8 cellular contexts compared by ENCODE assay signal in genomic region chr6:27251672-27252251, GRCh38. TPM values are rescaled to one million over a fixed set of nuclear protein-coding genes. Genes with fewer than 3 reads are reported as not detected.
A peak's percentile ranks its signal among the peaks of the same experiment; 100 is the strongest.
DNase-seq lines count a peak whose midpoint lies in the region; ATAC-seq and TF ChIP-seq lines count a peak whose summit lies in the region.

No MANE protein-coding gene starts in this region.

- POLR2A ChIA-PET in PC-9 (lab: Charles Lee; ENCODE audit: unreplicated experiment) = interaction anchor here (0.6 to 0.8 kb wide), 6 partner anchors 30 to 1220 kb away, joined by 3 to 8 read pairs (median 4); a partner anchor contains a TSS

- no peaks in the 10 kb centered on the region for H3K9me3 ChIP-seq in PC-9 (ENCODE audit: insufficient read depth, low read depth)
- no peaks in the 10 kb centered on the region for H3K9me3 ChIP-seq in aorta (ENCODE audit: control insufficient read depth, low read length)

- CTCF ChIA-PET in PC-9 (lab: Charles Lee) = interaction anchor here (0.5 to 1.1 kb wide), 5 partner anchors 16 to 251 kb away, joined by 3 to 4 read pairs (median 3); partner anchors contain the start of gene POM121L2

- intact Hi-C loops in PC-9 (cut with micrococcal nuclease; ENCODE audit: unreplicated experiment) = loop anchor here (2.0 kb wide), 1 partner anchor 15 kb away; no protein-coding TSS in a partner anchor
- intact Hi-C loops in activated T-helper 2 cell treated with anti-CD3 and anti-CD28 coated beads, Interferon-gamma antibody, Interleukin-2, Interleukin-4, amounts not matched to agents 10 μg/mL and 5 μg/mL and 100 μg/mL, durations not matched to agents 14 hours and 24 hours and 36 hours (cut with micrococcal nuclease) = loop anchor here (2.0 kb wide), 1 partner anchor 63 kb away; no protein-coding TSS in a partner anchor
- intact Hi-C loops in aorta (cut with DNase I) = no loop called here

- no TSS peak for BruUV-seq in PC-9 (replicated peaks; lab: Mats Ljungman, UMichigan)

- H3K4me2 ChIP-seq in PC-9 = peak overlapping the region; percentile 78

- H3K27ac ChIP-seq in PC-9 (peak overlapping the region; percentile 65), aorta (ENCODE audit: low read depth in 1 of 2, low read length in 2 of 2) (no peak overlapping the region)

- H3K4me1 ChIP-seq in PC-9 (replicated peaks; ENCODE audit: insufficient read depth) (peaks cover 11% of the 10 kb centered on the region), aorta (ENCODE audit: control insufficient read depth in 1 of 2, insufficient read depth in 2 of 2, low read length in 2 of 2) (no peaks in the 10 kb centered on the region)

- H4K20me1 ChIP-seq in PC-9 (ENCODE audit: insufficient read depth) = no peaks in the 10 kb centered on the region

- H3K4me3 ChIP-seq in PC-9 (peak overlapping the region; percentile 84), aorta (ENCODE audit: low read length in 2 of 2) (peak overlapping the region; percentile 32 to 44)

- H3K4me3 Mint-ChIP-seq in activated T-helper 2 cell treated with anti-CD3 and anti-CD28 coated beads, Interferon-gamma antibody, Interleukin-2, Interleukin-4, amounts not matched to agents 10 μg/mL and 5 μg/mL and 100 μg/mL, durations not matched to agents 14 hours and 24 hours and 36 hours (ENCODE audit: low read depth) = peak overlapping the region; percentile 90
- H3K4me3 Mint-ChIP-seq in progenitor cell of endocrine pancreas (ENCODE audit: low read depth) = peak overlapping the region; percentile 97

- TF ChIP-seq CTCF in PC-9 (conservative IDR thresholded peaks at IDR 0.05) = peak; percentile 69; the same call in 1 of the 2 replicates
- peak; percentile 72 for TF ChIP-seq CTCF in progenitor cell of endocrine pancreas (IDR thresholded peaks at IDR 0.05; ENCODE audit: unreplicated experiment)

- H3K4me1 Mint-ChIP-seq in activated T-helper 2 cell treated with anti-CD3 and anti-CD28 coated beads, Interferon-gamma antibody, Interleukin-2, Interleukin-4, amounts not matched to agents 10 μg/mL and 5 μg/mL and 100 μg/mL, durations not matched to agents 14 hours and 24 hours and 36 hours (ENCODE audit: low read depth) = peaks cover 3% of the 10 kb centered on the region
- no peaks in the 10 kb centered on the region for H3K4me1 Mint-ChIP-seq in progenitor cell of endocrine pancreas (ENCODE audit: low read depth)

- no peaks in the 10 kb centered on the region for H3K36me3 Mint-ChIP-seq in activated T-helper 2 cell treated with anti-CD3 and anti-CD28 coated beads, Interferon-gamma antibody, Interleukin-2, Interleukin-4, amounts not matched to agents 10 μg/mL and 5 μg/mL and 100 μg/mL, durations not matched to agents 14 hours and 24 hours and 36 hours (ENCODE audit: low read depth)
- H3K36me3 Mint-ChIP-seq in progenitor cell of endocrine pancreas (ENCODE audit: insufficient read depth) = peaks cover 7% of the 10 kb centered on the region

- DNase-seq in COR-L47 (lab: John Stamatoyannopoulos, UW) (peak; percentile 26), PC-9 (peak; percentile 86 to 93), foreskin melanocyte (peak; percentile 15), progenitor cell of endocrine pancreas (ENCODE audit: low spot score, unreplicated experiment) (peak; percentile 89), aorta (peak; percentile 59 to 79)
- peak; percentile 73 for DNase-seq in activated T-helper 2 cell treated with anti-CD3 and anti-CD28 coated beads, Interferon-gamma antibody, Interleukin-2, Interleukin-4, amounts not matched to agents 10 μg/mL and 5 μg/mL and 100 μg/mL, durations not matched to agents 14 hours and 24 hours and 36 hours (ENCODE audit: low spot score)

- peaks cover 4% of the 10 kb centered on the region; the same call in 1 of the 2 replicates for H3F3A ChIP-seq in PC-9 (ENCODE audit: insufficient read depth, low read depth)

- no peaks in the 10 kb centered on the region for H3K9me2 ChIP-seq in PC-9 (ENCODE audit: insufficient read depth)

- H3K79me2 ChIP-seq in PC-9 (ENCODE audit: low read depth) = no peaks in the 10 kb centered on the region

- H3K27me3 Mint-ChIP-seq in activated T-helper 2 cell treated with anti-CD3 and anti-CD28 coated beads, Interferon-gamma antibody, Interleukin-2, Interleukin-4, amounts not matched to agents 10 μg/mL and 5 μg/mL and 100 μg/mL, durations not matched to agents 14 hours and 24 hours and 36 hours (ENCODE audit: low read depth) = peaks cover 58% of the 10 kb centered on the region
- H3K27me3 Mint-ChIP-seq in progenitor cell of endocrine pancreas = peaks cover 13% of the 10 kb centered on the region

- no peaks in the 10 kb centered on the region for H3K36me3 ChIP-seq in PC-9 (ENCODE audit: low read depth)
- no peaks in the 10 kb centered on the region for H3K36me3 ChIP-seq in aorta (ENCODE audit: control insufficient read depth in 1 of 2, insufficient read depth in 2 of 2, low read length in 1 of 2)

- no peaks in the 10 kb centered on the region for H3K9me3 Mint-ChIP-seq in activated T-helper 2 cell treated with anti-CD3 and anti-CD28 coated beads, Interferon-gamma antibody, Interleukin-2, Interleukin-4, amounts not matched to agents 10 μg/mL and 5 μg/mL and 100 μg/mL, durations not matched to agents 14 hours and 24 hours and 36 hours
- no peaks in the 10 kb centered on the region for H3K9me3 Mint-ChIP-seq in progenitor cell of endocrine pancreas (ENCODE audit: low read depth)

- H3K27ac Mint-ChIP-seq in activated T-helper 2 cell treated with anti-CD3 and anti-CD28 coated beads, Interferon-gamma antibody, Interleukin-2, Interleukin-4, amounts not matched to agents 10 μg/mL and 5 μg/mL and 100 μg/mL, durations not matched to agents 14 hours and 24 hours and 36 hours = no peak overlapping the region
- H3K27ac Mint-ChIP-seq in progenitor cell of endocrine pancreas = peak overlapping the region; percentile 98

- 4 to 5% methylated on average over 43 to 44 of the region's 44 CpGs for WGBS in aorta, 2 donors

- peak overlapping the region; percentile 79 for H2AFZ ChIP-seq in PC-9

- no peaks in the 10 kb centered on the region for H3K27me3 ChIP-seq in PC-9 (ENCODE audit: insufficient read depth, low read depth)
- H3K27me3 ChIP-seq in aorta (ENCODE audit: control insufficient read depth in 1 of 2, insufficient read depth in 2 of 2, low read length in 1 of 2) = no peaks in the 10 kb centered on the region

- ATAC-seq in GM19455 (IDR thresholded peaks at IDR 0.05; ENCODE audit: unreplicated experiment) (peak; percentile 79), HG03571 (IDR thresholded peaks at IDR 0.05; ENCODE audit: unreplicated experiment) (peak; percentile 77), aorta (ENCODE audit: low FRiP score) (peak; percentile 54)

RNA-seq across cellular contexts. Expression of gene PRSS16, which starts 4.3 kb away (rescaled TPM):
- 32.3 and 32.5 TPM in 2 replicates for total RNA-seq in PC-9 (2021)
- total RNA-seq in activated T-helper 2 cell treated with anti-CD3 and anti-CD28 coated beads, Interferon-gamma antibody, Interleukin-2, Interleukin-4, amounts not matched to agents 10 μg/mL and 5 μg/mL and 100 μg/mL, durations not matched to agents 14 hours and 24 hours and 36 hours = 0.55 and 0.57 TPM in 2 replicates
- 28.2 and 29.8 TPM in 2 replicates for total RNA-seq in progenitor cell of endocrine pancreas
- under 1 TPM in 1 of 2 donors, not detected in 1; 0.75 TPM for total RNA-seq in aorta
- polyA plus RNA-seq in aorta = 1 to 10 TPM in 1 of 2 donors, not detected in 1; 1.1 TPM

Comparison
In these comparisons a context has a peak if more than half of its experiments do, and no peak if none do; other contexts are left out.
1. DNase-seq: peak in every context shown above with its lines; median percentile 90 in PC-9; 89 in progenitor cell of endocrine pancreas; 73 in activated T-helper 2 cell treated with anti-CD3 and anti-CD28 coated beads, Interferon-gamma antibody, Interleukin-2, Interleukin-4, amounts not matched to agents 10 μg/mL and 5 μg/mL and 100 μg/mL, durations not matched to agents 14 hours and 24 hours and 36 hours; 69 in aorta; 26 in COR-L47; 15 in foreskin melanocyte.
2. RNA of gene PRSS16, which starts 4.3 kb away (total RNA-seq): 32.3 to 32.5 TPM in PC-9 and 28.2 to 29.8 TPM in progenitor cell of endocrine pancreas; 0.75 TPM in aorta and 0.55 to 0.57 TPM in activated T-helper 2 cell treated with anti-CD3 and anti-CD28 coated beads, Interferon-gamma antibody, Interleukin-2, Interleukin-4, amounts not matched to agents 10 μg/mL and 5 μg/mL and 100 μg/mL, durations not matched to agents 14 hours and 24 hours and 36 hours; every median in the first group is over 10 times any median in the second.
3. intact Hi-C loops: an anchor here in PC-9 (2.0 kb wide) and activated T-helper 2 cell treated with anti-CD3 and anti-CD28 coated beads, Interferon-gamma antibody, Interleukin-2, Interleukin-4, amounts not matched to agents 10 μg/mL and 5 μg/mL and 100 μg/mL, durations not matched to agents 14 hours and 24 hours and 36 hours (2.0 kb wide); none called in aorta.
4. Peak in every context shown above with its lines, with median percentiles within 50 percentile points of each other: ATAC-seq.